ENCODE assay signal across 16 cellular contexts in genomic region chr4:82500106-82500738, GRCh38.
DNase-seq lines count a peak whose midpoint lies in the region; ATAC-seq and TF ChIP-seq lines count a peak whose summit lies in the region.
"Had no signal": no experiment of that assay in that cellular context is flagged by ENCODE, and none has a peak within 500 bp of the region (broad histone marks: within the 10 kb centered on the region; RNA-seq: fewer than 3 reads in every experiment).

No MANE protein-coding gene starts in this region.

- no TSS peak for BruUV-seq in OCI-LY7 (replicated peaks; lab: Mats Ljungman, UMichigan)

- no peaks in the 10 kb centered on the region for H3K9me3 ChIP-seq in OCI-LY7 (ENCODE audit: low read length)
- H3K9me3 ChIP-seq: thoracic aorta had no signal

- no peaks in the 10 kb centered on the region for H4K20me1 ChIP-seq in OCI-LY7 (ENCODE audit: insufficient read depth, low read length)

- H3K79me2 ChIP-seq in OCI-LY7 (ENCODE audit: insufficient read depth, low read depth, low read length) = no peaks in the 10 kb centered on the region

- no peaks in the 10 kb centered on the region for H3K4me1 ChIP-seq in OCI-LY7 (ENCODE audit: insufficient read depth, low read length, poor library complexity, severe bottlenecking)

- peak; percentile 68 for DNase-seq in DMS53 (lab: John Stamatoyannopoulos, UW)
- DNase-seq in HCEC 1CT = peak; percentile 63
- peak; percentile 92 for DNase-seq in NCI-H69 (lab: John Stamatoyannopoulos, UW)
- peak; percentile 25 for DNase-seq in fibroblast of pulmonary artery (ENCODE audit: low read depth)
- no peak for DNase-seq in OCI-LY7 (ENCODE audit: low spot score)
- DNase-seq: activated CD8-positive, alpha-beta memory T cell treated with anti-CD3 and anti-CD28 coated beads for 24 hours; activated naive CD4-positive, alpha-beta T cell; occipital lobe; SIG-M5; stimulated activated CD4-positive, alpha-beta T cell treated with anti-CD3 and anti-CD28 coated beads, Interleukin-12 subunit alpha, Interleukin-12 subunit beta, amount 100 ng/mL, for 4 hours had no signal

- H2AFZ ChIP-seq in OCI-LY7 (ENCODE audit: low read length) = no peak overlapping the region

- no peaks in the 10 kb centered on the region for H3K9me2 ChIP-seq in OCI-LY7 (ENCODE audit: insufficient read depth, low read length)

- TF ChIP-seq CTCF in fibroblast of pulmonary artery (IDR thresholded peaks at IDR 0.05; ENCODE audit: low read length, missing control alignments) = no peak
- TF ChIP-seq CTCF in OCI-LY7 (conservative IDR thresholded peaks at IDR 0.05; ENCODE audit: low read length) = no peak

- H3K36me3 ChIP-seq in OCI-LY7 (ENCODE audit: insufficient read depth, low read length) = no peaks in the 10 kb centered on the region
- H3K36me3 ChIP-seq: cardiac muscle cell, thoracic aorta had no signal

- H3K27ac ChIP-seq in OCI-LY7 (ENCODE audit: low read depth, low read length, poor library complexity, severe bottlenecking) = no peak overlapping the region
- H3K27ac ChIP-seq: cardiac muscle cell, HL-60, thoracic aorta had no signal

- H3K4me3 ChIP-seq in fibroblast of pulmonary artery (replicated peaks; ENCODE audit: low read depth, low read length) (no peak overlapping the region), OCI-LY7 (ENCODE audit: low read depth, low read length, poor library complexity, severe bottlenecking) (no peak overlapping the region)
- H3K4me3 ChIP-seq: cardiac muscle cell, thoracic aorta had no signal

- CTCF ChIA-PET in OCI-LY7 (lab: Charles Lee; ENCODE audit: unreplicated experiment) = no interaction called here

- ATAC-seq in HG03159 (IDR thresholded peaks at IDR 0.05; ENCODE audit: unreplicated experiment) (no peak), GM21390 (IDR thresholded peaks at IDR 0.05; ENCODE audit: unreplicated experiment) (no peak), GM21515 (IDR thresholded peaks at IDR 0.05; ENCODE audit: unreplicated experiment) (no peak)

- intact Hi-C loops in OCI-LY7 (cut with micrococcal nuclease; ENCODE audit: unreplicated experiment) = no loop called here

- POLR2A ChIA-PET in OCI-LY7 (lab: Charles Lee) = no interaction called here

- H3K4me2 ChIP-seq in OCI-LY7 (ENCODE audit: low read length) = no peak overlapping the region
